Comparison of ENCODE assay signal across 9 cellular contexts in the genomic region with DNA sequence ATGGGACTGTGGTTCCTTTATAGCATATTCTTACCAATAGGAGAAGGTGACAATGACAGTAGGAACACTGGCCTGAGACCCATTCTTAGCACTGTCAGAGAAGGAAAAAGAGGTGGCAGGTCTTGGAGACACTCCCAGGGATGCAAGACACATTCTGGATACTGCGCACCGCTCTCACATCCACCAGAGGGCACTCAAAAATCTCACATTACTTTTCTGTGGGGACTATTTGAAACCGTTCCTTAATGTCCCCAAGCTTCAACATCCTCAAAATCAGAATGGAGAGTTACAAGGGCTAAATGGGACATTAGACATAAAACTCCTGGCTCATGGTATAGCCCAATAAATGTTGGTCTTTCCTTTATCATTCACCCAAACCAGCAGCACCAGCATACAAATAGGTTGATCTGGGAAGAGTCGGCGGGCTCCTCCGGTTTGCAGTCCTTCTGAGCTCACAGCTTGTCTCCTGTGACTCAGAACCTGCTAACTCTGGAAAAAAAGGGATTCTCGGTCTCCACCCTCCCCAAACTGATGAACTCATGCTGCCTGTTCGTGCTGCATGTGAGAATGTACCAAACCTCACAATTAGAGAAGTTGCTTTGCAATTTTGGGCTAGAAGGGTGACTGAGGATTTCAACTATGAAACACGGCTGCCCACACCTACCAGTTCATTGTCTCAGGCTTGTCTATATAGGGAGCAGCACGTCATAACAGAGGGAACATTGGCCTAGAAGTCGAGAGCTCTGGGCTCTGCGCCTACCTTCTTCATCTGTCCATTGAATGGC. TPM values are rescaled to one million over a fixed set of nuclear protein-coding genes. Genes with fewer than 3 reads are reported as not detected.
DNase-seq lines count a peak whose midpoint lies in the region; ATAC-seq and TF ChIP-seq lines count a peak whose summit lies in the region.
"Had no signal": no experiment of that assay in that cellular context is flagged by ENCODE, and none has a peak within 500 bp of the region (broad histone marks: within the 10 kb centered on the region; RNA-seq: fewer than 3 reads in every experiment).

No MANE protein-coding gene starts in this region.

- peaks cover 7% of the 10 kb centered on the region for H3K4me1 Mint-ChIP-seq in CD4-positive, alpha-beta T cell (ENCODE audit: low read depth)
- H3K4me1 Mint-ChIP-seq in activated T-helper 1 cell treated with anti-CD3 and anti-CD28 coated beads, Interleukin-12 subunit alpha, Interleukin-12 subunit beta, Interleukin-2, Interleukin-4 antibody, amounts not matched to agents 30 ng/mL and 10 ng/mL and 1 ng/mL, durations not matched to agents 14 hours and 24 hours and 36 hours (ENCODE audit: low read depth), result peaks cover 62% of the 10 kb centered on the region

- no peak overlapping the region for H3K4me3 Mint-ChIP-seq in CD4-positive, alpha-beta T cell
- H3K4me3 Mint-ChIP-seq in activated T-helper 1 cell treated with anti-CD3 and anti-CD28 coated beads, Interleukin-12 subunit alpha, Interleukin-12 subunit beta, Interleukin-2, Interleukin-4 antibody, amounts not matched to agents 30 ng/mL and 10 ng/mL and 1 ng/mL, durations not matched to agents 14 hours and 24 hours and 36 hours, result no peak overlapping the region

- H3K36me3 Mint-ChIP-seq in CD4-positive, alpha-beta T cell (ENCODE audit: low read depth), result no peaks in the 10 kb centered on the region
- H3K36me3 Mint-ChIP-seq in activated T-helper 1 cell treated with anti-CD3 and anti-CD28 coated beads, Interleukin-12 subunit alpha, Interleukin-12 subunit beta, Interleukin-2, Interleukin-4 antibody, amounts not matched to agents 30 ng/mL and 10 ng/mL and 1 ng/mL, durations not matched to agents 14 hours and 24 hours and 36 hours (ENCODE audit: low read depth), result peaks cover 54% of the 10 kb centered on the region

- 52 to 57% (median 53%) methylated on average over 12 of the region's 12 CpGs for WGBS in heart left ventricle, 4 donors

- DNase-seq in CD4-positive, alpha-beta T cell, result peak in 1 of 10 experiments; percentile 9
- peak; percentile 14 for DNase-seq in NCI-H2107 (lab: John Stamatoyannopoulos, UW)
- no peak for DNase-seq in activated T-helper 1 cell treated with anti-CD3 and anti-CD28 coated beads, Interleukin-12 subunit alpha, Interleukin-12 subunit beta, Interleukin-2, Interleukin-4 antibody, amounts not matched to agents 30 ng/mL and 10 ng/mL and 1 ng/mL, durations not matched to agents 14 hours and 24 hours and 36 hours (ENCODE audit: low spot score)
- peak in 3 of 5 donors; percentile 13 to 33 (median 25) for DNase-seq in heart left ventricle
- peak; percentile 51 for DNase-seq in renal cortical epithelial cell (ENCODE audit: low read depth)
- DNase-seq in NCI-H1048 (lab: John Stamatoyannopoulos, UW), result no peak
- no peak for DNase-seq in effector CD4-positive, alpha-beta T cell

- intact Hi-C loops in CD4-positive, alpha-beta T cell (cut with DNase I, micrococcal nuclease), result loop anchor here (1.0 to 2.0 kb wide), 2 partner anchors 152 to 153 kb away; no protein-coding TSS in a partner anchor
- intact Hi-C loops in activated T-helper 1 cell treated with anti-CD3 and anti-CD28 coated beads, Interleukin-12 subunit alpha, Interleukin-12 subunit beta, Interleukin-2, Interleukin-4 antibody, amounts not matched to agents 30 ng/mL and 10 ng/mL and 1 ng/mL, durations not matched to agents 14 hours and 24 hours and 36 hours (cut with micrococcal nuclease), result loop anchor here (2.0 kb wide), 1 partner anchor 153 kb away; no protein-coding TSS in a partner anchor
- intact Hi-C loops in heart left ventricle (cut with DNase I), result loop anchor here (1.0 to 10.0 kb wide), 10 partner anchors 113 to 154 kb away; no protein-coding TSS in a partner anchor

- POLR2A ChIA-PET in CD4-positive, alpha-beta T cell (lab: Charles Lee), result no interaction called here

- no peaks in the 10 kb centered on the region for H3K36me3 ChIP-seq in heart left ventricle
- H3K36me3 ChIP-seq: SJSA1 had no signal

- no peaks in the 10 kb centered on the region for H3K9me3 ChIP-seq in CD4-positive, alpha-beta T cell (ENCODE audit: control insufficient read depth, low read length)
- no peaks in the 10 kb centered on the region for H3K9me3 ChIP-seq in heart left ventricle
- H3K9me3 ChIP-seq: SJSA1 had no signal

- ATAC-seq in CD4-positive, alpha-beta T cell (ENCODE audit: poor library complexity), result no peak
- ATAC-seq in GM18909 (IDR thresholded peaks at IDR 0.05; ENCODE audit: poor library complexity, unreplicated experiment), result peak; percentile 48
- peak; percentile 67 to 86 (median 76) for ATAC-seq in heart left ventricle

- CTCF ChIA-PET in CD4-positive, alpha-beta T cell (lab: Charles Lee), result interaction anchor here (1.5 kb wide), 1 partner anchor 153 kb away, joined by 5 read pairs; no protein-coding TSS in a partner anchor

- no peak overlapping the region for H3K27ac ChIP-seq in CD4-positive, alpha-beta T cell (ENCODE audit: low read depth, low read length)
- no peak overlapping the region for H3K27ac ChIP-seq in heart left ventricle
- H3K27ac ChIP-seq: SJSA1 had no signal

- no peaks in the 10 kb centered on the region for H3K27me3 Mint-ChIP-seq in CD4-positive, alpha-beta T cell
- no peaks in the 10 kb centered on the region for H3K27me3 Mint-ChIP-seq in activated T-helper 1 cell treated with anti-CD3 and anti-CD28 coated beads, Interleukin-12 subunit alpha, Interleukin-12 subunit beta, Interleukin-2, Interleukin-4 antibody, amounts not matched to agents 30 ng/mL and 10 ng/mL and 1 ng/mL, durations not matched to agents 14 hours and 24 hours and 36 hours (ENCODE audit: insufficient read depth)

- no peaks in the 10 kb centered on the region for H3K27me3 ChIP-seq in CD4-positive, alpha-beta T cell (ENCODE audit: control insufficient read depth, insufficient read depth, low read length)
- H3K27me3 ChIP-seq in heart left ventricle, result peaks cover 0 to 3% (median 0%) of the 10 kb centered on the region in 9 donors

- no peaks in the 10 kb centered on the region for H3K9me3 Mint-ChIP-seq in CD4-positive, alpha-beta T cell
- H3K9me3 Mint-ChIP-seq in activated T-helper 1 cell treated with anti-CD3 and anti-CD28 coated beads, Interleukin-12 subunit alpha, Interleukin-12 subunit beta, Interleukin-2, Interleukin-4 antibody, amounts not matched to agents 30 ng/mL and 10 ng/mL and 1 ng/mL, durations not matched to agents 14 hours and 24 hours and 36 hours, result no peaks in the 10 kb centered on the region

- no peak for TF ChIP-seq POLR2A in heart left ventricle (IDR thresholded peaks at IDR 0.05)

- no peaks in the 10 kb centered on the region for H3K4me1 ChIP-seq in heart left ventricle
- H3K4me1 ChIP-seq: SJSA1 had no signal

- no peak overlapping the region for H3K4me3 ChIP-seq in heart left ventricle
- H3K4me3 ChIP-seq: SJSA1 had no signal

- H3K27ac Mint-ChIP-seq in CD4-positive, alpha-beta T cell, result no peak overlapping the region
- peak overlapping the region; percentile 51 for H3K27ac Mint-ChIP-seq in activated T-helper 1 cell treated with anti-CD3 and anti-CD28 coated beads, Interleukin-12 subunit alpha, Interleukin-12 subunit beta, Interleukin-2, Interleukin-4 antibody, amounts not matched to agents 30 ng/mL and 10 ng/mL and 1 ng/mL, durations not matched to agents 14 hours and 24 hours and 36 hours

- TF ChIP-seq CTCF in CD4-positive, alpha-beta T cell (IDR thresholded peaks at IDR 0.05), result peak; percentile 20
- peak; percentile 56 to 81 (median 73) for TF ChIP-seq CTCF in heart left ventricle (IDR thresholded peaks at IDR 0.05)

RNA-seq across cellular contexts. Expression of gene IL12RB2, which starts 40.2 kb away (rescaled TPM):
- total RNA-seq in CD4-positive, alpha-beta T cell, result 1 to 10 TPM in 1 of 2 experiments, under 1 TPM in 1; 0.98 to 1.2 TPM
- 218 and 221 TPM in 2 replicates for total RNA-seq in activated T-helper 1 cell treated with anti-CD3 and anti-CD28 coated beads, Interleukin-12 subunit alpha, Interleukin-12 subunit beta, Interleukin-2, Interleukin-4 antibody, amounts not matched to agents 30 ng/mL and 10 ng/mL and 1 ng/mL, durations not matched to agents 14 hours and 24 hours and 36 hours
- total RNA-seq in heart left ventricle (1 to 10 TPM in 2 of 9 donors, under 1 TPM in 5, not detected in 2; 0.25 to 1.9 (median 0.83) TPM), renal cortical epithelial cell (0.10 and 1.7 TPM in 2 replicates)
- under 1 TPM; 0.04 to 0.08 TPM for polyA plus RNA-seq in heart left ventricle
- total RNA-seq: SJSA1 had no signal

Comparison
In these comparisons a context has a peak if more than half of its experiments do, and no peak if none do; other contexts are left out.
1. DNase-seq: peak in NCI-H2107 (single experiment), heart left ventricle (3 of 5) and renal cortical epithelial cell (single experiment); none in activated T-helper 1 cell treated with anti-CD3 and anti-CD28 coated beads, Interleukin-12 subunit alpha, Interleukin-12 subunit beta, Interleukin-2, Interleukin-4 antibody, amounts not matched to agents 30 ng/mL and 10 ng/mL and 1 ng/mL, durations not matched to agents 14 hours and 24 hours and 36 hours (single experiment), NCI-H1048 (single experiment) and effector CD4-positive, alpha-beta T cell (single experiment).
2. RNA of gene IL12RB2, which starts 40.2 kb away (total RNA-seq): 218 to 221 TPM in activated T-helper 1 cell treated with anti-CD3 and anti-CD28 coated beads, Interleukin-12 subunit alpha, Interleukin-12 subunit beta, Interleukin-2, Interleukin-4 antibody, amounts not matched to agents 30 ng/mL and 10 ng/mL and 1 ng/mL, durations not matched to agents 14 hours and 24 hours and 36 hours; 0.98 to 1.2 TPM in CD4-positive, alpha-beta T cell, 0.25 to 1.9 TPM in heart left ventricle and 0.10 to 1.7 TPM in renal cortical epithelial cell; every median in the first group is over 10 times any median in the second.